Comparison of ENCODE assay signal across 1 cellular context in the genomic region with DNA sequence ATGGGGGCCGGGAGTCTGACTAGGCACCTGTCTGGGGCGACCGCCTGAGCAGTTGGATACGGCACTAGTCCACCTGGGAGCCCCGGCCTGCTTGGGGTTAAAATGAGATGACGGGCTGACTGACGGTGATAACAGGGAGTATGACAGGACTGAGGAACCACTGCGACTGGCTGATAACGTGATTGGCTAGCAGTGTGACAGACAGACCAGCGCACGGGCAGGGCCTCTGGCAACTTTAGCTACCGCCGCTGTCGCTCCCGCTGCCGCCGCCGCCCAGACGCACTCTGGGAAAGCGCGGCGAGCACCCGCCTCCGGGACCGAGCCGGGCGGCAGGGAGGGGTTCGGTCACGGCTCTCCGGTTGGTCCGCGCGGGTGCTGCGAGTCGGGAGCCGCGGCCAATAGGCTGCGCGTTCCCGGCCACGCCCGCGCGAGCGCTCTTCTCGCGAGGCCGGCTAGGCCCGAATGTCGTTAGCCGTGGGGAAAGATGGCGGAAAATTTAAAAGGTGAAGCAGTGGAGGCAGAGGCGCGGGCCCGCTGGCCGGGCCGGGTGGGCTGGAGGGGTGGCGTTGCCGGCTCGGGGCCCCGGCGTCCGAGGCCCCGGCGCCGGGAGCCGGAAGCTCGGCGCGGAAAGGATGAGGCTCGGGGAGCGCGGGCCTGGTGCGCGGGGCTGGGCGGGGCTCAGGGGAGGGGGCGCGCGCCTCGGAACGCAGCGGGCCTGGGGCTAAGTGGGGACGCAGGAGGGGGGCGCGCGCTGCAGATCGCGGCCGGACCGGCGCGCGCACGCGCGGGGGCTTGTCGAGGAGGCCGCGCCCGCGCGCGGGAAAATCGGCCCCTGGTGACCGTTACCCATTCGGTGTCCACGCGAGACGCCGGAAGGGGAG.
TF ChIP-seq lines count a peak whose summit lies in the region.

A gene with protein sequence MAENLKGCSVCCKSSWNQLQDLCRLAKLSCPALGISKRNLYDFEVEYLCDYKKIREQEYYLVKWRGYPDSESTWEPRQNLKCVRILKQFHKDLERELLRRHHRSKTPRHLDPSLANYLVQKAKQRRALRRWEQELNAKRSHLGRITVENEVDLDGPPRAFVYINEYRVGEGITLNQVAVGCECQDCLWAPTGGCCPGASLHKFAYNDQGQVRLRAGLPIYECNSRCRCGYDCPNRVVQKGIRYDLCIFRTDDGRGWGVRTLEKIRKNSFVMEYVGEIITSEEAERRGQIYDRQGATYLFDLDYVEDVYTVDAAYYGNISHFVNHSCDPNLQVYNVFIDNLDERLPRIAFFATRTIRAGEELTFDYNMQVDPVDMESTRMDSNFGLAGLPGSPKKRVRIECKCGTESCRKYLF (plus strand): TSS at position 434 of the 881 bp plus-strand sequence. CDS start 51 bp downstream, at position 485.

TF ChIP-seq in HepG2, 621 proteins besides CTCF, POLR2A, EP300 and RAD21 (continued from another document and continues in another):
- TF ChIP-seq, protein P1, sequence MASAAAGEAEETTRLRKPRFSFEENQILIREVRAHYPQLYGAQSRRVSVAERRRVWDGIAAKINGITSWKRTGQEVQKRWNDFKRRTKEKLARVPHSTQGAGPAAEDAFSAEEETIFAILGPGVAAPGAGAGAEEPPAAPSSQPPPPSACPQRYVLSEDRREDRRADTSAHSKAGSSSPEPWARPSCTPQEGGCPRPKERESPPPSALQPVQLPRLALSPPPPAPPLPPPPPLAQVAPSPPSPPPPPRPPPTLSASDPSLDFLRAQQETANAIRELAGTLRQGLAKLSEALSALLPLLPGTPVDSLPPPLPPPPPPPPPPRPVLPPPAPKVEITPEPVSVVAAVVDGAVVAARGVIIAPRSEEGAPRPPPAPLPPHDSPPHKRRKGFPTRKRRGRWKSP (CRISPR knock-in tag; IDR thresholded peaks at IDR 0.05): no peak; the same call in 1 of the 2 replicates
- TF ChIP-seq KDM2A (CRISPR knock-in tag; IDR thresholded peaks at IDR 0.05; ENCODE audit: borderline replicate concordance, low read depth) (peak; percentile 86), SP5 (CRISPR knock-in tag; IDR thresholded peaks at IDR 0.05; ENCODE audit: borderline replicate concordance, low read depth) (no peak), SNAI1 (CRISPR knock-in tag; IDR thresholded peaks at IDR 0.05; ENCODE audit: borderline replicate concordance) (no peak), ZNF772 (CRISPR knock-in tag; IDR thresholded peaks at IDR 0.05) (no peak), ZNF354B (CRISPR knock-in tag; IDR thresholded peaks at IDR 0.05) (no peak), SMYD3 (CRISPR knock-in tag; IDR thresholded peaks at IDR 0.05) (no peak), NFYB (CRISPR knock-in tag; IDR thresholded peaks at IDR 0.05) (peak; percentile 79), ZNF20 (CRISPR knock-in tag; IDR thresholded peaks at IDR 0.05) (no peak), TEAD3 (CRISPR knock-in tag; optimal IDR thresholded peaks at IDR 0.05; ENCODE audit: borderline replicate concordance) (no peak), HDAC1 (CRISPR knock-in tag; IDR thresholded peaks at IDR 0.05) (peak; percentile 59; the same call in 1 of the 2 replicates), GATAD1 (CRISPR knock-in tag; IDR thresholded peaks at IDR 0.05) (peak; percentile 80), ZNF703 (CRISPR knock-in tag; IDR thresholded peaks at IDR 0.05; ENCODE audit: borderline replicate concordance) (no peak), ATM (IDR thresholded peaks at IDR 0.05; ENCODE audit: borderline replicate concordance) (no peak), ATF7-NPFF (CRISPR knock-in tag; IDR thresholded peaks at IDR 0.05; ENCODE audit: low read depth) (peak; percentile 34; the same call in 1 of the 2 replicates), KDM3A (CRISPR knock-in tag; IDR thresholded peaks at IDR 0.05; ENCODE audit: low read depth) (no peak), SKI (IDR thresholded peaks at IDR 0.05; ENCODE audit: partially characterized antibody) (peak; percentile 26), RBFOX2 (IDR thresholded peaks at IDR 0.05; ENCODE audit: low read depth, low read length) (peak; percentile 77)
- TF ChIP-seq, protein P2, sequence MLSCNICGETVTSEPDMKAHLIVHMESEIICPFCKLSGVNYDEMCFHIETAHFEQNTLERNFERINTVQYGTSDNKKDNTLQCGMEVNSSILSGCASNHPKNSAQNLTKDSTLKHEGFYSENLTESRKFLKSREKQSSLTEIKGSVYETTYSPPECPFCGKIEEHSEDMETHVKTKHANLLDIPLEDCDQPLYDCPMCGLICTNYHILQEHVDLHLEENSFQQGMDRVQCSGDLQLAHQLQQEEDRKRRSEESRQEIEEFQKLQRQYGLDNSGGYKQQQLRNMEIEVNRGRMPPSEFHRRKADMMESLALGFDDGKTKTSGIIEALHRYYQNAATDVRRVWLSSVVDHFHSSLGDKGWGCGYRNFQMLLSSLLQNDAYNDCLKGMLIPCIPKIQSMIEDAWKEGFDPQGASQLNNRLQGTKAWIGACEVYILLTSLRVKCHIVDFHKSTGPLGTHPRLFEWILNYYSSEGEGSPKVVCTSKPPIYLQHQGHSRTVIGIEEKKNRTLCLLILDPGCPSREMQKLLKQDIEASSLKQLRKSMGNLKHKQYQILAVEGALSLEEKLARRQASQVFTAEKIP (CRISPR knock-in tag; IDR thresholded peaks at IDR 0.05; ENCODE audit: borderline replicate concordance): no peak
- TF ChIP-seq, protein P3, sequence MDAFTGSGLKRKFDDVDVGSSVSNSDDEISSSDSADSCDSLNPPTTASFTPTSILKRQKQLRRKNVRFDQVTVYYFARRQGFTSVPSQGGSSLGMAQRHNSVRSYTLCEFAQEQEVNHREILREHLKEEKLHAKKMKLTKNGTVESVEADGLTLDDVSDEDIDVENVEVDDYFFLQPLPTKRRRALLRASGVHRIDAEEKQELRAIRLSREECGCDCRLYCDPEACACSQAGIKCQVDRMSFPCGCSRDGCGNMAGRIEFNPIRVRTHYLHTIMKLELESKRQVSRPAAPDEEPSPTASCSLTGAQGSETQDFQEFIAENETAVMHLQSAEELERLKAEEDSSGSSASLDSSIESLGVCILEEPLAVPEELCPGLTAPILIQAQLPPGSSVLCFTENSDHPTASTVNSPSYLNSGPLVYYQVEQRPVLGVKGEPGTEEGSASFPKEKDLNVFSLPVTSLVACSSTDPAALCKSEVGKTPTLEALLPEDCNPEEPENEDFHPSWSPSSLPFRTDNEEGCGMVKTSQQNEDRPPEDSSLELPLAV (CRISPR knock-in tag; conservative IDR thresholded peaks at IDR 0.05; ENCODE audit: low read depth): no peak
- TF ChIP-seq, protein P4, sequence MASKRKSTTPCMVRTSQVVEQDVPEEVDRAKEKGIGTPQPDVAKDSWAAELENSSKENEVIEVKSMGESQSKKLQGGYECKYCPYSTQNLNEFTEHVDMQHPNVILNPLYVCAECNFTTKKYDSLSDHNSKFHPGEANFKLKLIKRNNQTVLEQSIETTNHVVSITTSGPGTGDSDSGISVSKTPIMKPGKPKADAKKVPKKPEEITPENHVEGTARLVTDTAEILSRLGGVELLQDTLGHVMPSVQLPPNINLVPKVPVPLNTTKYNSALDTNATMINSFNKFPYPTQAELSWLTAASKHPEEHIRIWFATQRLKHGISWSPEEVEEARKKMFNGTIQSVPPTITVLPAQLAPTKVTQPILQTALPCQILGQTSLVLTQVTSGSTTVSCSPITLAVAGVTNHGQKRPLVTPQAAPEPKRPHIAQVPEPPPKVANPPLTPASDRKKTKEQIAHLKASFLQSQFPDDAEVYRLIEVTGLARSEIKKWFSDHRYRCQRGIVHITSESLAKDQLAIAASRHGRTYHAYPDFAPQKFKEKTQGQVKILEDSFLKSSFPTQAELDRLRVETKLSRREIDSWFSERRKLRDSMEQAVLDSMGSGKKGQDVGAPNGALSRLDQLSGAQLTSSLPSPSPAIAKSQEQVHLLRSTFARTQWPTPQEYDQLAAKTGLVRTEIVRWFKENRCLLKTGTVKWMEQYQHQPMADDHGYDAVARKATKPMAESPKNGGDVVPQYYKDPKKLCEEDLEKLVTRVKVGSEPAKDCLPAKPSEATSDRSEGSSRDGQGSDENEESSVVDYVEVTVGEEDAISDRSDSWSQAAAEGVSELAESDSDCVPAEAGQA (IDR thresholded peaks at IDR 0.05; ENCODE audit: low read depth): no peak
- TF ChIP-seq, protein P4 (CRISPR knock-in tag; IDR thresholded peaks at IDR 0.05; ENCODE audit: borderline replicate concordance): no peak
- TF ChIP-seq, protein P5, sequence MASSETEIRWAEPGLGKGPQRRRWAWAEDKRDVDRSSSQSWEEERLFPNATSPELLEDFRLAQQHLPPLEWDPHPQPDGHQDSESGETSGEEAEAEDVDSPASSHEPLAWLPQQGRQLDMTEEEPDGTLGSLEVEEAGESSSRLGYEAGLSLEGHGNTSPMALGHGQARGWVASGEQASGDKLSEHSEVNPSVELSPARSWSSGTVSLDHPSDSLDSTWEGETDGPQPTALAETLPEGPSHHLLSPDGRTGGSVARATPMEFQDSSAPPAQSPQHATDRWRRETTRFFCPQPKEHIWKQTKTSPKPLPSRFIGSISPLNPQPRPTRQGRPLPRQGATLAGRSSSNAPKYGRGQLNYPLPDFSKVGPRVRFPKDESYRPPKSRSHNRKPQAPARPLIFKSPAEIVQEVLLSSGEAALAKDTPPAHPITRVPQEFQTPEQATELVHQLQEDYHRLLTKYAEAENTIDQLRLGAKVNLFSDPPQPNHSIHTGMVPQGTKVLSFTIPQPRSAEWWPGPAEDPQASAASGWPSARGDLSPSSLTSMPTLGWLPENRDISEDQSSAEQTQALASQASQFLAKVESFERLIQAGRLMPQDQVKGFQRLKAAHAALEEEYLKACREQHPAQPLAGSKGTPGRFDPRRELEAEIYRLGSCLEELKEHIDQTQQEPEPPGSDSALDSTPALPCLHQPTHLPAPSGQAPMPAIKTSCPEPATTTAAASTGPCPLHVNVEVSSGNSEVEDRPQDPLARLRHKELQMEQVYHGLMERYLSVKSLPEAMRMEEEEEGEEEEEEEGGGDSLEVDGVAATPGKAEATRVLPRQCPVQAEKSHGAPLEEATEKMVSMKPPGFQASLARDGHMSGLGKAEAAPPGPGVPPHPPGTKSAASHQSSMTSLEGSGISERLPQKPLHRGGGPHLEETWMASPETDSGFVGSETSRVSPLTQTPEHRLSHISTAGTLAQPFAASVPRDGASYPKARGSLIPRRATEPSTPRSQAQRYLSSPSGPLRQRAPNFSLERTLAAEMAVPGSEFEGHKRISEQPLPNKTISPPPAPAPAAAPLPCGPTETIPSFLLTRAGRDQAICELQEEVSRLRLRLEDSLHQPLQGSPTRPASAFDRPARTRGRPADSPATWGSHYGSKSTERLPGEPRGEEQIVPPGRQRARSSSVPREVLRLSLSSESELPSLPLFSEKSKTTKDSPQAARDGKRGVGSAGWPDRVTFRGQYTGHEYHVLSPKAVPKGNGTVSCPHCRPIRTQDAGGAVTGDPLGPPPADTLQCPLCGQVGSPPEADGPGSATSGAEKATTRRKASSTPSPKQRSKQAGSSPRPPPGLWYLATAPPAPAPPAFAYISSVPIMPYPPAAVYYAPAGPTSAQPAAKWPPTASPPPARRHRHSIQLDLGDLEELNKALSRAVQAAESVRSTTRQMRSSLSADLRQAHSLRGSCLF (CRISPR knock-in tag; IDR thresholded peaks at IDR 0.05; ENCODE audit: borderline replicate concordance): no peak
- TF ChIP-seq, protein P6, sequence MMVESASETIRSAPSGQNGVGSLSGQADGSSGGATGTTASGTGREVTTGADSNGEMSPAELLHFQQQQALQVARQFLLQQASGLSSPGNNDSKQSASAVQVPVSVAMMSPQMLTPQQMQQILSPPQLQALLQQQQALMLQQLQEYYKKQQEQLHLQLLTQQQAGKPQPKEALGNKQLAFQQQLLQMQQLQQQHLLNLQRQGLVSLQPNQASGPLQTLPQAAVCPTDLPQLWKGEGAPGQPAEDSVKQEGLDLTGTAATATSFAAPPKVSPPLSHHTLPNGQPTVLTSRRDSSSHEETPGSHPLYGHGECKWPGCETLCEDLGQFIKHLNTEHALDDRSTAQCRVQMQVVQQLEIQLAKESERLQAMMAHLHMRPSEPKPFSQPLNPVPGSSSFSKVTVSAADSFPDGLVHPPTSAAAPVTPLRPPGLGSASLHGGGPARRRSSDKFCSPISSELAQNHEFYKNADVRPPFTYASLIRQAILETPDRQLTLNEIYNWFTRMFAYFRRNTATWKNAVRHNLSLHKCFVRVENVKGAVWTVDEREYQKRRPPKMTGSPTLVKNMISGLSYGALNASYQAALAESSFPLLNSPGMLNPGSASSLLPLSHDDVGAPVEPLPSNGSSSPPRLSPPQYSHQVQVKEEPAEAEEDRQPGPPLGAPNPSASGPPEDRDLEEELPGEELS (CRISPR knock-in tag; IDR thresholded peaks at IDR 0.05): no peak
- TF ChIP-seq, protein P7, sequence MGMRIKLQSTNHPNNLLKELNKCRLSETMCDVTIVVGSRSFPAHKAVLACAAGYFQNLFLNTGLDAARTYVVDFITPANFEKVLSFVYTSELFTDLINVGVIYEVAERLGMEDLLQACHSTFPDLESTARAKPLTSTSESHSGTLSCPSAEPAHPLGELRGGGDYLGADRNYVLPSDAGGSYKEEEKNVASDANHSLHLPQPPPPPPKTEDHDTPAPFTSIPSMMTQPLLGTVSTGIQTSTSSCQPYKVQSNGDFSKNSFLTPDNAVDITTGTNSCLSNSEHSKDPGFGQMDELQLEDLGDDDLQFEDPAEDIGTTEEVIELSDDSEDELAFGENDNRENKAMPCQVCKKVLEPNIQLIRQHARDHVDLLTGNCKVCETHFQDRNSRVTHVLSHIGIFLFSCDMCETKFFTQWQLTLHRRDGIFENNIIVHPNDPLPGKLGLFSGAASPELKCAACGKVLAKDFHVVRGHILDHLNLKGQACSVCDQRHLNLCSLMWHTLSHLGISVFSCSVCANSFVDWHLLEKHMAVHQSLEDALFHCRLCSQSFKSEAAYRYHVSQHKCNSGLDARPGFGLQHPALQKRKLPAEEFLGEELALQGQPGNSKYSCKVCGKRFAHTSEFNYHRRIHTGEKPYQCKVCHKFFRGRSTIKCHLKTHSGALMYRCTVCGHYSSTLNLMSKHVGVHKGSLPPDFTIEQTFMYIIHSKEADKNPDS (CRISPR knock-in tag; IDR thresholded peaks at IDR 0.05): no peak
